Comparison of ENCODE assay signal across 1 cellular context in the genomic region with DNA sequence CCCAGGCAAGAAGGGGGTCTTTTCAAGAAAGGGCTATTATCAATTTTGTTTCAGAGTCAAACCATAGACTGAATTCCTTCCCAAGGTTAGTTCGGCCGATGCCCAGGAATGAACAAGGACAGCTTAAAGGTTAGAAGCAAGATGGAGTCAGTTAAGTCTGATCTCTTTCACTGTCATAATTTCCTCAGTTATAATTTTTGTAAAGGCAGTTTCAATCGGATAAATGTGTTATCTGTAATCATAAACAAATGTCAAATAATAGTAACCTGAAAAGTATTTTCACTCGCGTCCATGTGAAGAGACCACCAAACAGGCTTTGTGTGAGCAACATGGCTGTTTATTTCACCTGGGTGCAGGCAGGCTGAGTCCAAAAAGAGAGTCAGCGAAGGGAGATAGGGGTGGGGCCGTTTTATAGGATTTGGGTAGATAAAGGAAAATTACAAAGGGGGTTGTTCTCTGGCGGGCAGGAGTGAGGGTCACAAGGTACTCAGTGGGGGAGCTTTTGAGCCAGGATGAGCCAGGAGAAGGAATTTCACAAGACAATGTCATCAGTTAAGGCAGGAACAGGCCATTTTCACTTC.
TF ChIP-seq lines count a peak whose summit lies in the region.

No MANE protein-coding gene starts in this region.

TF ChIP-seq in GM23338, 12 proteins besides CTCF, POLR2A, EP300 and RAD21:
- TF ChIP-seq, protein P1, sequence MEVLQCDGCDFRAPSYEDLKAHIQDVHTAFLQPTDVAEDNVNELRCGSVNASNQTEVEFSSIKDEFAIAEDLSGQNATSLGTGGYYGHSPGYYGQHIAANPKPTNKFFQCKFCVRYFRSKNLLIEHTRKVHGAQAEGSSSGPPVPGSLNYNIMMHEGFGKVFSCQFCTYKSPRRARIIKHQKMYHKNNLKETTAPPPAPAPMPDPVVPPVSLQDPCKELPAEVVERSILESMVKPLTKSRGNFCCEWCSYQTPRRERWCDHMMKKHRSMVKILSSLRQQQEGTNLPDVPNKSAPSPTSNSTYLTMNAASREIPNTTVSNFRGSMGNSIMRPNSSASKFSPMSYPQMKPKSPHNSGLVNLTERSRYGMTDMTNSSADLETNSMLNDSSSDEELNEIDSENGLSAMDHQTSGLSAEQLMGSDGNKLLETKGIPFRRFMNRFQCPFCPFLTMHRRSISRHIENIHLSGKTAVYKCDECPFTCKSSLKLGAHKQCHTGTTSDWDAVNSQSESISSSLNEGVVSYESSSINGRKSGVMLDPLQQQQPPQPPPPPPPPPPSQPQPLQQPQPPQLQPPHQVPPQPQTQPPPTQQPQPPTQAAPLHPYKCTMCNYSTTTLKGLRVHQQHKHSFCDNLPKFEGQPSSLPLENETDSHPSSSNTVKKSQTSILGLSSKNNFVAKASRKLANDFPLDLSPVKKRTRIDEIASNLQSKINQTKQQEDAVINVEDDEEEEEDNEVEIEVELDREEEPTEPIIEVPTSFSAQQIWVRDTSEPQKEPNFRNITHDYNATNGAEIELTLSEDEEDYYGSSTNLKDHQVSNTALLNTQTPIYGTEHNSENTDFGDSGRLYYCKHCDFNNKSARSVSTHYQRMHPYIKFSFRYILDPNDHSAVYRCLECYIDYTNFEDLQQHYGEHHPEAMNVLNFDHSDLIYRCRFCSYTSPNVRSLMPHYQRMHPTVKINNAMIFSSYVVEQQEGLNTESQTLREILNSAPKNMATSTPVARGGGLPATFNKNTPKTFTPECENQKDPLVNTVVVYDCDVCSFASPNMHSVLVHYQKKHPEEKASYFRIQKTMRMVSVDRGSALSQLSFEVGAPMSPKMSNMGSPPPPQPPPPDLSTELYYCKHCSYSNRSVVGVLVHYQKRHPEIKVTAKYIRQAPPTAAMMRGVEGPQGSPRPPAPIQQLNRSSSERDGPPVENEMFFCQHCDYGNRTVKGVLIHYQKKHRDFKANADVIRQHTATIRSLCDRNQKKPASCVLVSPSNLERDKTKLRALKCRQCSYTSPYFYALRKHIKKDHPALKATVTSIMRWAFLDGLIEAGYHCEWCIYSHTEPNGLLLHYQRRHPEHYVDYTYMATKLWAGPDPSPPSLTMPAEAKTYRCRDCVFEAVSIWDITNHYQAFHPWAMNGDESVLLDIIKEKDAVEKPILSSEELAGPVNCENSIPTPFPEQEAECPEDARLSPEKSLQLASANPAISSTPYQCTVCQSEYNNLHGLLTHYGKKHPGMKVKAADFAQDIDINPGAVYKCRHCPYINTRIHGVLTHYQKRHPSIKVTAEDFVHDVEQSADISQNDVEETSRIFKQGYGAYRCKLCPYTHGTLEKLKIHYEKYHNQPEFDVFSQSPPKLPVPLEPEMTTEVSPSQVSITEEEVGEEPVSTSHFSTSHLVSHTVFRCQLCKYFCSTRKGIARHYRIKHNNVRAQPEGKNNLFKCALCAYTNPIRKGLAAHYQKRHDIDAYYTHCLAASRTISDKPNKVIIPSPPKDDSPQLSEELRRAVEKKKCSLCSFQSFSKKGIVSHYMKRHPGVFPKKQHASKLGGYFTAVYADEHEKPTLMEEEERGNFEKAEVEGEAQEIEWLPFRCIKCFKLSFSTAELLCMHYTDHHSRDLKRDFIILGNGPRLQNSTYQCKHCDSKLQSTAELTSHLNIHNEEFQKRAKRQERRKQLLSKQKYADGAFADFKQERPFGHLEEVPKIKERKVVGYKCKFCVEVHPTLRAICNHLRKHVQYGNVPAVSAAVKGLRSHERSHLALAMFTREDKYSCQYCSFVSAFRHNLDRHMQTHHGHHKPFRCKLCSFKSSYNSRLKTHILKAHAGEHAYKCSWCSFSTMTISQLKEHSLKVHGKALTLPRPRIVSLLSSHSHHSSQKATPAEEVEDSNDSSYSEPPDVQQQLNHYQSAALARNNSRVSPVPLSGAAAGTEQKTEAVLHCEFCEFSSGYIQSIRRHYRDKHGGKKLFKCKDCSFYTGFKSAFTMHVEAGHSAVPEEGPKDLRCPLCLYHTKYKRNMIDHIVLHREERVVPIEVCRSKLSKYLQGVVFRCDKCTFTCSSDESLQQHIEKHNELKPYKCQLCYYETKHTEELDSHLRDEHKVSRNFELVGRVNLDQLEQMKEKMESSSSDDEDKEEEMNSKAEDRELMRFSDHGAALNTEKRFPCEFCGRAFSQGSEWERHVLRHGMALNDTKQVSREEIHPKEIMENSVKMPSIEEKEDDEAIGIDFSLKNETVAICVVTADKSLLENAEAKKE (CRISPR knock-in tag; IDR thresholded peaks at IDR 0.05): 0 out of 2 replicates have a peak, but pooled peaks have one; percentile 24
